In the genomic region with DNA sequence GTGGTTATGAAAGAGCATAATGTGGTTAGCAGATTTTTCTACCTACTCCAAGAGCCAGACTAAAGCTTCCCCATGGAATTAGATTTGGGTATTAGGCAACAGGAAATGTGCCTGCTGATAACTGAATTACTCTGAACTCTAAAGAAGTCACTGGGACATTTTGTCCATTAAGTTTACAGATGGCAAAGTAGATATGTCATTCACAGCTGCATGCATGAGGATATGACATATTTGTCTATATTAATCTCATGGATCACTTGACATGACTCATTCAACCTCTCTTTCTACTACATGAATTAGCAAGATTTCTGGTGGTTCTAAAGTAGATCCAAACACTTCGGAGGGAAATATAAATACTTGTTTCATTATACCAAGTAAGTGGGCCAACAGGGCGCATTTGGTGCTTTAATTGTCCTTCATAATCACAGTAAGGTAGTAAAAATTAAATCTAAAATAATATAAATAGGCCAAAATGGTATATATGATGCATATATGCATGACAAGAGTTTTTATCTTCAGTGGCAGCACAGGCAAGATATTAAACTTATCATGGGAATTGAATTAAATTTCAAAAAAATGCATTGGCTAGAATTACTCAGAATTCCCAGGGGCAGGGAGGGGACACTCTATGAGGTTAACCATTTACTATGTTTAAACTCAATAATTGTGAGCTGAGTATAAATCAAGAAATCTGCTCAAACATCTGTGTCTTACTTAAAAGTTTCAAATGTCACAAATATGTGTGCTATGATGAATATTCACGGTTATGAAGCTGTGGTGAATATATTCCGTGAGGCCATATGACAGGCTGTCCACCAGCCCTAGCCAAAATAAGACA, we compare ENCODE assay signal across 1 cellular context.
TF ChIP-seq lines count a peak whose summit lies in the region.

No MANE protein-coding gene starts in this region.

TF ChIP-seq in K562, 482 proteins besides CTCF, POLR2A, EP300 and RAD21 (continued from another document and continues in another):
- TF ChIP-seq, protein P1, sequence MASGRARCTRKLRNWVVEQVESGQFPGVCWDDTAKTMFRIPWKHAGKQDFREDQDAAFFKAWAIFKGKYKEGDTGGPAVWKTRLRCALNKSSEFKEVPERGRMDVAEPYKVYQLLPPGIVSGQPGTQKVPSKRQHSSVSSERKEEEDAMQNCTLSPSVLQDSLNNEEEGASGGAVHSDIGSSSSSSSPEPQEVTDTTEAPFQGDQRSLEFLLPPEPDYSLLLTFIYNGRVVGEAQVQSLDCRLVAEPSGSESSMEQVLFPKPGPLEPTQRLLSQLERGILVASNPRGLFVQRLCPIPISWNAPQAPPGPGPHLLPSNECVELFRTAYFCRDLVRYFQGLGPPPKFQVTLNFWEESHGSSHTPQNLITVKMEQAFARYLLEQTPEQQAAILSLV (tag; IDR thresholded peaks at IDR 0.05), result peak; percentile 87
- TF ChIP-seq, protein P2, sequence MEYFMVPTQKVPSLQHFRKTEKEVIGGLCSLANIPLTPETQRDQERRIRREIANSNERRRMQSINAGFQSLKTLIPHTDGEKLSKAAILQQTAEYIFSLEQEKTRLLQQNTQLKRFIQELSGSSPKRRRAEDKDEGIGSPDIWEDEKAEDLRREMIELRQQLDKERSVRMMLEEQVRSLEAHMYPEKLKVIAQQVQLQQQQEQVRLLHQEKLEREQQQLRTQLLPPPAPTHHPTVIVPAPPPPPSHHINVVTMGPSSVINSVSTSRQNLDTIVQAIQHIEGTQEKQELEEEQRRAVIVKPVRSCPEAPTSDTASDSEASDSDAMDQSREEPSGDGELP (CRISPR knock-in tag; IDR thresholded peaks at IDR 0.05; ENCODE audit: borderline replicate concordance), result peak; percentile 28; the same call in 1 of the 2 replicates
- TF ChIP-seq ZNF589 (CRISPR knock-in tag; IDR thresholded peaks at IDR 0.05; ENCODE audit: low read depth) (peak; percentile 97), TOE1 (IDR thresholded peaks at IDR 0.05; ENCODE audit: borderline replicate concordance) (peak; percentile 68; the same call in 1 of the 2 replicates), TOE1 (CRISPR knock-in tag; IDR thresholded peaks at IDR 0.05; ENCODE audit: borderline replicate concordance, low read depth) (no peak), HDAC3 (IDR thresholded peaks at IDR 0.05; ENCODE audit: borderline replicate concordance, partially characterized antibody) (peak; percentile 99), ZNF707 (CRISPR knock-in tag; conservative IDR thresholded peaks at IDR 0.05) (no peak), U2AF1 (optimal IDR thresholded peaks at IDR 0.05; ENCODE audit: low read depth, low read length) (no peak), FOXK1 (CRISPR knock-in tag; IDR thresholded peaks at IDR 0.05; ENCODE audit: borderline replicate concordance) (no peak), TBL1XR1 (IDR thresholded peaks at IDR 0.05; ENCODE audit: low read length in 2 of 2) (peak in 1 of 2 experiments; percentile 98; a peak in 2 of 4 replicates), RFX1 (IDR thresholded peaks at IDR 0.05) (0 out of 2 replicates have a peak, but pooled peaks have one; percentile 4), TAF9B (IDR thresholded peaks at IDR 0.05; ENCODE audit: partially characterized antibody) (peak; percentile 81), ZNF584 (CRISPR knock-in tag; IDR thresholded peaks at IDR 0.05; ENCODE audit: low read depth) (peak; percentile 91; the same call in 1 of the 2 replicates), ADNP (tag; IDR thresholded peaks at IDR 0.05) (peak; percentile 58; the same call in 1 of the 2 replicates), ZSCAN29 (IDR thresholded peaks at IDR 0.05) (no peak), MEF2A (IDR thresholded peaks at IDR 0.05; ENCODE audit: control insufficient read depth, low read depth, low read length) (peak; percentile 89), ZNF224 (CRISPR knock-in tag; IDR thresholded peaks at IDR 0.05) (no peak), NR4A1 (CRISPR knock-in tag; IDR thresholded peaks at IDR 0.05) (no peak), NR4A1 (tag; IDR thresholded peaks at IDR 0.05) (0 out of 2 replicates have a peak, but pooled peaks have one; percentile 32), ZNF133 (CRISPR knock-in tag; IDR thresholded peaks at IDR 0.05) (no peak), SAFB (IDR thresholded peaks at IDR 0.05; ENCODE audit: borderline replicate concordance, low read depth, low read length) (no peak), PHB2 (IDR thresholded peaks at IDR 0.05; ENCODE audit: low read depth) (peak; percentile 90), GABPA (tag; conservative IDR thresholded peaks at IDR 0.05; ENCODE audit: low read depth) (peak; percentile 78), ARID1B (IDR thresholded peaks at IDR 0.05) (peak; percentile 100), EHMT2 (IDR thresholded peaks at IDR 0.05) (peak; percentile 90), HMG20A (CRISPR knock-in tag; conservative IDR thresholded peaks at IDR 0.05) (no peak), MCM7 (IDR thresholded peaks at IDR 0.05) (peak in 1 of 2 experiments; percentile 89; a peak in 1 of 4 replicates), PHF21A (IDR thresholded peaks at IDR 0.05; ENCODE audit: borderline replicate concordance, low read depth) (peak; percentile 88), ETV1 (tag; conservative IDR thresholded peaks at IDR 0.05; ENCODE audit: low read depth) (peak; percentile 94), SLC30A9 (CRISPR knock-in tag; IDR thresholded peaks at IDR 0.05) (no peak), FOXK2 (conservative IDR thresholded peaks at IDR 0.05 in 1 of 2, IDR thresholded peaks at IDR 0.05 in 1 of 2; ENCODE audit: low read depth in 2 of 2) (peak in 1 of 2 experiments; percentile 35; a peak in 1 of 4 replicates), ESRRA (IDR thresholded peaks at IDR 0.05; ENCODE audit: borderline replicate concordance, low read depth) (peak; percentile 87; the same call in 1 of the 2 replicates), ZNF830 (CRISPR knock-in tag; IDR thresholded peaks at IDR 0.05) (no peak), SMARCE1 (IDR thresholded peaks at IDR 0.05) (peak; percentile 100), ETV6 (IDR thresholded peaks at IDR 0.05; ENCODE audit: borderline replicate concordance in 1 of 2, low read depth in 2 of 2, low read length in 1 of 2) (peak in 1 of 2 experiments; percentile 85; a peak in 2 of 4 replicates), ETV6 (CRISPR knock-in tag; IDR thresholded peaks at IDR 0.05; ENCODE audit: borderline replicate concordance) (no peak), NR2C1 (IDR thresholded peaks at IDR 0.05) (peak; percentile 64), NR2C1 (tag; IDR thresholded peaks at IDR 0.05) (peak; percentile 83), RHOXF2B (CRISPR knock-in tag; conservative IDR thresholded peaks at IDR 0.05) (no peak), L3MBTL2 (IDR thresholded peaks at IDR 0.05) (0 out of 2 replicates have a peak, but pooled peaks have one; percentile 17)
- TF ChIP-seq, protein P3, sequence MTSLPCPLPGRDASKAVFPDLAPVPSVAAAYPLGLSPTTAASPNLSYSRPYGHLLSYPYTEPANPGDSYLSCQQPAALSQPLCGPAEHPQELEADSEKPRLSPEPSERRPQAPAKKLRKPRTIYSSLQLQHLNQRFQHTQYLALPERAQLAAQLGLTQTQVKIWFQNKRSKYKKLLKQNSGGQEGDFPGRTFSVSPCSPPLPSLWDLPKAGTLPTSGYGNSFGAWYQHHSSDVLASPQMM (CRISPR knock-in tag; IDR thresholded peaks at IDR 0.05), result no peak
- TF ChIP-seq, protein P4, sequence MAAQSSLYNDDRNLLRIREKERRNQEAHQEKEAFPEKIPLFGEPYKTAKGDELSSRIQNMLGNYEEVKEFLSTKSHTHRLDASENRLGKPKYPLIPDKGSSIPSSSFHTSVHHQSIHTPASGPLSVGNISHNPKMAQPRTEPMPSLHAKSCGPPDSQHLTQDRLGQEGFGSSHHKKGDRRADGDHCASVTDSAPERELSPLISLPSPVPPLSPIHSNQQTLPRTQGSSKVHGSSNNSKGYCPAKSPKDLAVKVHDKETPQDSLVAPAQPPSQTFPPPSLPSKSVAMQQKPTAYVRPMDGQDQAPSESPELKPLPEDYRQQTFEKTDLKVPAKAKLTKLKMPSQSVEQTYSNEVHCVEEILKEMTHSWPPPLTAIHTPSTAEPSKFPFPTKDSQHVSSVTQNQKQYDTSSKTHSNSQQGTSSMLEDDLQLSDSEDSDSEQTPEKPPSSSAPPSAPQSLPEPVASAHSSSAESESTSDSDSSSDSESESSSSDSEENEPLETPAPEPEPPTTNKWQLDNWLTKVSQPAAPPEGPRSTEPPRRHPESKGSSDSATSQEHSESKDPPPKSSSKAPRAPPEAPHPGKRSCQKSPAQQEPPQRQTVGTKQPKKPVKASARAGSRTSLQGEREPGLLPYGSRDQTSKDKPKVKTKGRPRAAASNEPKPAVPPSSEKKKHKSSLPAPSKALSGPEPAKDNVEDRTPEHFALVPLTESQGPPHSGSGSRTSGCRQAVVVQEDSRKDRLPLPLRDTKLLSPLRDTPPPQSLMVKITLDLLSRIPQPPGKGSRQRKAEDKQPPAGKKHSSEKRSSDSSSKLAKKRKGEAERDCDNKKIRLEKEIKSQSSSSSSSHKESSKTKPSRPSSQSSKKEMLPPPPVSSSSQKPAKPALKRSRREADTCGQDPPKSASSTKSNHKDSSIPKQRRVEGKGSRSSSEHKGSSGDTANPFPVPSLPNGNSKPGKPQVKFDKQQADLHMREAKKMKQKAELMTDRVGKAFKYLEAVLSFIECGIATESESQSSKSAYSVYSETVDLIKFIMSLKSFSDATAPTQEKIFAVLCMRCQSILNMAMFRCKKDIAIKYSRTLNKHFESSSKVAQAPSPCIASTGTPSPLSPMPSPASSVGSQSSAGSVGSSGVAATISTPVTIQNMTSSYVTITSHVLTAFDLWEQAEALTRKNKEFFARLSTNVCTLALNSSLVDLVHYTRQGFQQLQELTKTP (IDR thresholded peaks at IDR 0.05; ENCODE audit: low read depth in 1 of 2, partially characterized antibody in 2 of 2), result peak; percentile 43 to 92
- TF ChIP-seq, protein P5, sequence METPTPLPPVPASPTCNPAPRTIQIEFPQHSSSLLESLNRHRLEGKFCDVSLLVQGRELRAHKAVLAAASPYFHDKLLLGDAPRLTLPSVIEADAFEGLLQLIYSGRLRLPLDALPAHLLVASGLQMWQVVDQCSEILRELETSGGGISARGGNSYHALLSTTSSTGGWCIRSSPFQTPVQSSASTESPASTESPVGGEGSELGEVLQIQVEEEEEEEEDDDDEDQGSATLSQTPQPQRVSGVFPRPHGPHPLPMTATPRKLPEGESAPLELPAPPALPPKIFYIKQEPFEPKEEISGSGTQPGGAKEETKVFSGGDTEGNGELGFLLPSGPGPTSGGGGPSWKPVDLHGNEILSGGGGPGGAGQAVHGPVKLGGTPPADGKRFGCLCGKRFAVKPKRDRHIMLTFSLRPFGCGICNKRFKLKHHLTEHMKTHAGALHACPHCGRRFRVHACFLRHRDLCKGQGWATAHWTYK (CRISPR knock-in tag; IDR thresholded peaks at IDR 0.05), result peak; percentile 80; the same call in 1 of the 2 replicates
- TF ChIP-seq, protein P6, sequence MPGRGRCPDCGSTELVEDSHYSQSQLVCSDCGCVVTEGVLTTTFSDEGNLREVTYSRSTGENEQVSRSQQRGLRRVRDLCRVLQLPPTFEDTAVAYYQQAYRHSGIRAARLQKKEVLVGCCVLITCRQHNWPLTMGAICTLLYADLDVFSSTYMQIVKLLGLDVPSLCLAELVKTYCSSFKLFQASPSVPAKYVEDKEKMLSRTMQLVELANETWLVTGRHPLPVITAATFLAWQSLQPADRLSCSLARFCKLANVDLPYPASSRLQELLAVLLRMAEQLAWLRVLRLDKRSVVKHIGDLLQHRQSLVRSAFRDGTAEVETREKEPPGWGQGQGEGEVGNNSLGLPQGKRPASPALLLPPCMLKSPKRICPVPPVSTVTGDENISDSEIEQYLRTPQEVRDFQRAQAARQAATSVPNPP (IDR thresholded peaks at IDR 0.05; ENCODE audit: borderline replicate concordance, insufficient read depth, insufficient read length), result no peak
- TF ChIP-seq, protein P7, sequence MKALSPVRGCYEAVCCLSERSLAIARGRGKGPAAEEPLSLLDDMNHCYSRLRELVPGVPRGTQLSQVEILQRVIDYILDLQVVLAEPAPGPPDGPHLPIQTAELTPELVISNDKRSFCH (CRISPR knock-in tag; IDR thresholded peaks at IDR 0.05), result no peak
- TF ChIP-seq, protein P7 (tag; IDR thresholded peaks at IDR 0.05), result peak; percentile 68; the same call in 1 of the 2 replicates
- TF ChIP-seq, protein P8, sequence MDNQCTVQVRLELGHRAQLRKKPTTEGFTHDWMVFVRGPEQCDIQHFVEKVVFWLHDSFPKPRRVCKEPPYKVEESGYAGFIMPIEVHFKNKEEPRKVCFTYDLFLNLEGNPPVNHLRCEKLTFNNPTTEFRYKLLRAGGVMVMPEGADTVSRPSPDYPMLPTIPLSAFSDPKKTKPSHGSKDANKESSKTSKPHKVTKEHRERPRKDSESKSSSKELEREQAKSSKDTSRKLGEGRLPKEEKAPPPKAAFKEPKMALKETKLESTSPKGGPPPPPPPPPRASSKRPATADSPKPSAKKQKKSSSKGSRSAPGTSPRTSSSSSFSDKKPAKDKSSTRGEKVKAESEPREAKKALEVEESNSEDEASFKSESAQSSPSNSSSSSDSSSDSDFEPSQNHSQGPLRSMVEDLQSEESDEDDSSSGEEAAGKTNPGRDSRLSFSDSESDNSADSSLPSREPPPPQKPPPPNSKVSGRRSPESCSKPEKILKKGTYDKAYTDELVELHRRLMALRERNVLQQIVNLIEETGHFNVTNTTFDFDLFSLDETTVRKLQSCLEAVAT (IDR thresholded peaks at IDR 0.05), result peak in 1 of 2 experiments; percentile 67; a peak in 2 of 4 replicates
- TF ChIP-seq, protein P9, sequence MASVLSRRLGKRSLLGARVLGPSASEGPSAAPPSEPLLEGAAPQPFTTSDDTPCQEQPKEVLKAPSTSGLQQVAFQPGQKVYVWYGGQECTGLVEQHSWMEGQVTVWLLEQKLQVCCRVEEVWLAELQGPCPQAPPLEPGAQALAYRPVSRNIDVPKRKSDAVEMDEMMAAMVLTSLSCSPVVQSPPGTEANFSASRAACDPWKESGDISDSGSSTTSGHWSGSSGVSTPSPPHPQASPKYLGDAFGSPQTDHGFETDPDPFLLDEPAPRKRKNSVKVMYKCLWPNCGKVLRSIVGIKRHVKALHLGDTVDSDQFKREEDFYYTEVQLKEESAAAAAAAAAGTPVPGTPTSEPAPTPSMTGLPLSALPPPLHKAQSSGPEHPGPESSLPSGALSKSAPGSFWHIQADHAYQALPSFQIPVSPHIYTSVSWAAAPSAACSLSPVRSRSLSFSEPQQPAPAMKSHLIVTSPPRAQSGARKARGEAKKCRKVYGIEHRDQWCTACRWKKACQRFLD (CRISPR knock-in tag; IDR thresholded peaks at IDR 0.05), result peak; percentile 95
- TF ChIP-seq, protein P10, sequence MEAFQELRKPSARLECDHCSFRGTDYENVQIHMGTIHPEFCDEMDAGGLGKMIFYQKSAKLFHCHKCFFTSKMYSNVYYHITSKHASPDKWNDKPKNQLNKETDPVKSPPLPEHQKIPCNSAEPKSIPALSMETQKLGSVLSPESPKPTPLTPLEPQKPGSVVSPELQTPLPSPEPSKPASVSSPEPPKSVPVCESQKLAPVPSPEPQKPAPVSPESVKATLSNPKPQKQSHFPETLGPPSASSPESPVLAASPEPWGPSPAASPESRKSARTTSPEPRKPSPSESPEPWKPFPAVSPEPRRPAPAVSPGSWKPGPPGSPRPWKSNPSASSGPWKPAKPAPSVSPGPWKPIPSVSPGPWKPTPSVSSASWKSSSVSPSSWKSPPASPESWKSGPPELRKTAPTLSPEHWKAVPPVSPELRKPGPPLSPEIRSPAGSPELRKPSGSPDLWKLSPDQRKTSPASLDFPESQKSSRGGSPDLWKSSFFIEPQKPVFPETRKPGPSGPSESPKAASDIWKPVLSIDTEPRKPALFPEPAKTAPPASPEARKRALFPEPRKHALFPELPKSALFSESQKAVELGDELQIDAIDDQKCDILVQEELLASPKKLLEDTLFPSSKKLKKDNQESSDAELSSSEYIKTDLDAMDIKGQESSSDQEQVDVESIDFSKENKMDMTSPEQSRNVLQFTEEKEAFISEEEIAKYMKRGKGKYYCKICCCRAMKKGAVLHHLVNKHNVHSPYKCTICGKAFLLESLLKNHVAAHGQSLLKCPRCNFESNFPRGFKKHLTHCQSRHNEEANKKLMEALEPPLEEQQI (IDR thresholded peaks at IDR 0.05), result peak; percentile 98
